Comparison of ENCODE assay signal across 20 cellular contexts in genomic region chr4:73978886-73979285, GRCh38. TPM values are rescaled to one million over a fixed set of nuclear protein-coding genes. Genes with fewer than 3 reads are reported as not detected.
DNase-seq lines count a peak whose midpoint lies in the region; ATAC-seq, FAIRE-seq and TF ChIP-seq lines count a peak whose summit lies in the region.
"Had no signal": no experiment of that assay in that cellular context is flagged by ENCODE, and none has a peak within 500 bp of the region (broad histone marks: within the 10 kb centered on the region; RNA-seq: fewer than 3 reads in every experiment).

No MANE protein-coding gene starts in this region.

- no peaks in the 10 kb centered on the region for H3K9me1 ChIP-seq in K562 (ENCODE audit: control insufficient read depth, insufficient read depth, low read length)

- TF ChIP-seq RAD21 in K562 (CRISPR knock-in tag; conservative IDR thresholded peaks at IDR 0.05 in 1 of 2, IDR thresholded peaks at IDR 0.05 in 1 of 2): no peak

- H3K4me3 ChIP-seq in ACC112 (ENCODE audit: low read depth, low read length): no peak overlapping the region
- H3K4me3 ChIP-seq in K562: no peak overlapping the region
- no peak overlapping the region for H3K4me3 ChIP-seq in hepatocyte
- no peak overlapping the region for H3K4me3 ChIP-seq in esophagus squamous epithelium
- H3K4me3 ChIP-seq: adrenal gland, HAP-1, upper lobe of right lung had no signal

- DNase-seq in HS-5 (ENCODE audit: low read depth) (peak; percentile 44), K562 (ENCODE audit: extremely low read depth in 1 of 4, low spot score in 3 of 4) (peak in 1 of 4 experiments; percentile 20), hepatocyte (ENCODE audit: low spot score) (peak; percentile 26), SHP77 (lab: John Stamatoyannopoulos, UW) (no peak), esophagus squamous epithelium (lab: John Stamatoyannopoulos, UW) (no peak), GM13977 (ENCODE audit: low spot score) (no peak), omental fat pad (ENCODE audit: low spot score) (no peak)
- DNase-seq: ACHN, activated B cell treated with CpG ODN at 0.5 μM for 24 hours, activated T-cell treated with anti-CD3 and anti-CD28 coated beads for 4 hours, adrenal gland, DMS153, midbrain, NCI-H1105 treated with DMSO at 0.1 percent for 48 hours, NCI-H510A, posterior cingulate gyrus, upper lobe of right lung had no signal

- no peaks in the 10 kb centered on the region for H3K9me2 ChIP-seq in hepatocyte (replicated peaks; ENCODE audit: insufficient read depth)

- H3K27ac ChIP-seq in ACC112 (ENCODE audit: low read depth, low read length) (peak overlapping the region; percentile 84), K562 (ENCODE audit: extremely low read depth, low read depth, low read length) (peak overlapping the region; percentile 38; the same call in 2 of the 3 replicates), hepatocyte (peak overlapping the region; percentile 2), esophagus squamous epithelium (no peak overlapping the region)
- H3K27ac ChIP-seq: adrenal gland, upper lobe of right lung had no signal

- H4K20me1 ChIP-seq in K562 (replicated peaks; ENCODE audit: control insufficient read depth, insufficient read depth, low read length) (no peaks in the 10 kb centered on the region), hepatocyte (ENCODE audit: insufficient read depth, poor library complexity, severe bottlenecking) (no peaks in the 10 kb centered on the region)

- no peak for TF ChIP-seq EP300 in K562 (IDR thresholded peaks at IDR 0.05; ENCODE audit: low read length)

- H3K9me3 ChIP-seq in K562 (replicated peaks; ENCODE audit: control insufficient read depth, insufficient read depth, low read depth, low read length) (no peaks in the 10 kb centered on the region; the same call in none of the 2 replicates), hepatocyte (ENCODE audit: low read depth) (no peaks in the 10 kb centered on the region), esophagus squamous epithelium (no peaks in the 10 kb centered on the region)
- H3K9me3 ChIP-seq: adrenal gland, HAP-1 had no signal

- peak overlapping the region; percentile 64 for H2AFZ ChIP-seq in ACC112 (ENCODE audit: low read length, unreplicated experiment)
- peak overlapping the region; percentile 51; the same call in 1 of the 2 replicates for H2AFZ ChIP-seq in K562 (ENCODE audit: low read depth, low read length)
- no peak overlapping the region for H2AFZ ChIP-seq in hepatocyte

- H3K36me3 ChIP-seq in ACC112 (ENCODE audit: insufficient read depth, low read length): no peaks in the 10 kb centered on the region
- no peaks in the 10 kb centered on the region for H3K36me3 ChIP-seq in K562 (ENCODE audit: control insufficient read depth, insufficient read depth, low read length)
- H3K36me3 ChIP-seq in hepatocyte (replicated peaks; ENCODE audit: insufficient read depth, low read depth): no peaks in the 10 kb centered on the region
- no peaks in the 10 kb centered on the region for H3K36me3 ChIP-seq in esophagus squamous epithelium
- H3K36me3 ChIP-seq: adrenal gland, HAP-1, upper lobe of right lung had no signal

- no peak for FAIRE-seq in K562 (lab: Jason Lieb, UNC)
- FAIRE-seq: HTR-8/SVneo had no signal

- H3K4me1 ChIP-seq in ACC112 (ENCODE audit: control insufficient read depth, insufficient read depth, low read length, unreplicated experiment): peaks cover 30% of the 10 kb centered on the region
- peaks cover 5 to 8% of the 10 kb centered on the region in 2 experiments; a peak in 3 of 5 replicates for H3K4me1 ChIP-seq in K562 (replicated peaks in 1 of 2; ENCODE audit: control insufficient read depth in 2 of 2, insufficient read depth in 2 of 2, low read length in 2 of 2)
- no peaks in the 10 kb centered on the region for H3K4me1 ChIP-seq in hepatocyte (ENCODE audit: insufficient read depth)
- H3K4me1 ChIP-seq in esophagus squamous epithelium: peaks cover 0 to 5% (median 0%) of the 10 kb centered on the region in 3 donors
- H3K4me1 ChIP-seq: adrenal gland, HAP-1, upper lobe of right lung had no signal

- CTCF ChIA-PET in K562 (lab: Yijun Ruan, JAX; ENCODE audit: low intra/inter-chr PET ratio): no interaction called here

- H3K4me2 ChIP-seq in K562 (ENCODE audit: insufficient read depth, low read length) (0 out of 2 replicates have a peak overlapping the region, but pooled peaks have one; percentile 13), hepatocyte (peak overlapping the region; percentile 2)

- intact Hi-C loops in K562 (cut with micrococcal nuclease): no loop called here
- intact Hi-C loops in esophagus squamous epithelium (cut with DNase I): no loop called here

- no peaks in the 10 kb centered on the region for H3K27me3 ChIP-seq in ACC112 (ENCODE audit: insufficient read depth, low read length)
- no peaks in the 10 kb centered on the region for H3K27me3 ChIP-seq in K562 (ENCODE audit: control insufficient read depth in 2 of 2, insufficient read depth in 2 of 2, low read length in 2 of 2)
- H3K27me3 ChIP-seq in hepatocyte: no peaks in the 10 kb centered on the region
- peaks cover 0 to 18% (median 0%) of the 10 kb centered on the region in 4 donors for H3K27me3 ChIP-seq in esophagus squamous epithelium
- H3K27me3 ChIP-seq: adrenal gland, upper lobe of right lung had no signal

- H3K79me2 ChIP-seq in ACC112 (ENCODE audit: control insufficient read depth, insufficient read depth, low read length, unreplicated experiment): no peaks in the 10 kb centered on the region
- H3K79me2 ChIP-seq in K562 (ENCODE audit: control insufficient read depth, insufficient read depth, low read length): no peaks in the 10 kb centered on the region
- no peaks in the 10 kb centered on the region for H3K79me2 ChIP-seq in hepatocyte

- no peak overlapping the region for H3K9ac ChIP-seq in K562 (ENCODE audit: insufficient read depth in 1 of 2, low read depth in 2 of 2, low read length in 2 of 2)

- BruUV-seq in K562 (replicated peaks; lab: Mats Ljungman, UMichigan): no TSS peak

- TF ChIP-seq CTCF in K562 (IDR thresholded peaks at IDR 0.05 in 2 of 3, conservative IDR thresholded peaks at IDR 0.05 in 1 of 3; ENCODE audit: insufficient read depth in 2 of 3, low read depth in 1 of 3, low read length in 3 of 3) (no peak), hepatocyte (IDR thresholded peaks at IDR 0.05; ENCODE audit: poor library complexity) (no peak), esophagus squamous epithelium (IDR thresholded peaks at IDR 0.05) (no peak), GM13977 (IDR thresholded peaks at IDR 0.05; ENCODE audit: extremely low read depth, insufficient read depth, missing control alignments) (no peak), omental fat pad (IDR thresholded peaks at IDR 0.05) (no peak)

- ATAC-seq in K562 (peak; percentile 44; the same call in 1 of the 3 replicates), omental fat pad (ENCODE audit: low FRiP score) (no peak)
- ATAC-seq: upper lobe of right lung had no signal

- in situ Hi-C loops in K562 (cut with MboI): no loop called here
- in situ Hi-C loops in GM13977 (cut with MboI; ENCODE audit: low pct_unique_long_range_greater_than_20kb, low sequenced_read_pairs, unreplicated experiment): no loop called here

- no peak for TF ChIP-seq POLR2A in K562 (conservative IDR thresholded peaks at IDR 0.05)
- no peak for TF ChIP-seq POLR2A in esophagus squamous epithelium (IDR thresholded peaks at IDR 0.05)

- POLR2A ChIA-PET in K562 (lab: Yijun Ruan, JAX): interaction anchor here (1.1 kb wide), 1 partner anchor 77 kb away, joined by 3 read pairs; no protein-coding TSS in a partner anchor

RNA-seq across cellular contexts. Expression of gene PF4, which starts 2.9 kb away (rescaled TPM):
- total RNA-seq in K562 (2011; cell fraction: chromatin; rRNA removed; ENCODE audit: low replicate concordance): not detected in 2 replicates
- total RNA-seq in K562 (2011; cell fraction: nucleolus; rRNA removed): not detected in 2 replicates
- not detected in 2 replicates for total RNA-seq in K562 (2011; cell fraction: nucleoplasm; rRNA removed)
- total RNA-seq in K562 (2014; rRNA removed) (not detected in 2 replicates), K562 (2014; rRNA removed; fragmentation: Illumina TruSeq; extraction: Trizol) (not detected in 2 replicates), K562 (2015; rRNA removed; fragmentation: Illumina TruSeq; extraction: Trizol) (not detected in 2 replicates), K562 (2021) (not detected in 2 replicates), hepatocyte (4.3 TPM in 1 of 2 replicates, not detected in the other), esophagus squamous epithelium (not detected), omental fat pad (not detected)
- polyA plus RNA-seq in K562 (2011; rRNA removed) (not detected in 2 replicates), K562 (2014; fragmentation: Illumina TruSeq; extraction: Trizol) (not detected in 2 replicates), K562 (2014; fragmentation: Nextera tagmentation; extraction: Ambion mirVana) (under 1 TPM in 1 of 2 experiments, not detected in 1; 0.11 TPM), K562 (2014; rRNA removed) (not detected in 2 replicates), hepatocyte (3.0 and 3.3 TPM in 2 replicates)
- polyA plus RNA-seq in K562 (2011; cell fraction: cytosol; rRNA removed): not detected in 2 replicates
- not detected in 2 replicates for polyA plus RNA-seq in K562 (2011; cell fraction: nucleus; rRNA removed)
- not detected in 2 replicates for polyA plus RNA-seq in K562 (2012)
- not detected in 2 replicates for polyA minus RNA-seq in K562 (2011; rRNA and poly(A)+ RNA removed)
- not detected in 2 replicates for polyA minus RNA-seq in K562 (2011; cell fraction: cytosol; rRNA and poly(A)+ RNA removed)
- not detected in 2 replicates for polyA minus RNA-seq in K562 (2011; cell fraction: nucleus; rRNA and poly(A)+ RNA removed)
- total RNA-seq: activated B cell treated with CpG ODN at 0.5 μM for 24 hours had no signal

RNA-seq across cellular contexts. Expression of gene PPBP, which starts 9.1 kb away (rescaled TPM):
- not detected in 2 replicates for total RNA-seq in K562 (2011; cell fraction: chromatin; rRNA removed; ENCODE audit: low replicate concordance)
- total RNA-seq in K562 (2011; cell fraction: nucleolus; rRNA removed): not detected in 2 replicates
- 0.66 TPM in 1 of 2 replicates, not detected in the other for total RNA-seq in K562 (2011; cell fraction: nucleoplasm; rRNA removed)
- total RNA-seq in K562 (2014; rRNA removed): 0.37 TPM in 1 of 2 replicates, not detected in the other
- total RNA-seq in K562 (2014; rRNA removed; fragmentation: Illumina TruSeq; extraction: Trizol): 0.29 TPM in 1 of 2 replicates, not detected in the other
- 0.22 TPM in 1 of 2 replicates, not detected in the other for total RNA-seq in K562 (2015; rRNA removed; fragmentation: Illumina TruSeq; extraction: Trizol)
- not detected in 2 replicates for total RNA-seq in K562 (2021)
- 0.15 and 0.38 TPM in 2 replicates for polyA plus RNA-seq in K562 (2011; rRNA removed)
- 0.12 and 0.57 TPM in 2 replicates for polyA plus RNA-seq in K562 (2011; cell fraction: cytosol; rRNA removed)
- not detected in 2 replicates for polyA plus RNA-seq in K562 (2011; cell fraction: nucleus; rRNA removed)
- 0.35 and 0.50 TPM in 2 replicates for polyA plus RNA-seq in K562 (2012)
- polyA plus RNA-seq in K562 (2014; fragmentation: Illumina TruSeq; extraction: Trizol): 0.28 TPM in 1 of 2 replicates, not detected in the other
- under 1 TPM; 0.17 to 0.55 TPM for polyA plus RNA-seq in K562 (2014; fragmentation: Nextera tagmentation; extraction: Ambion mirVana)
- not detected in 2 replicates for polyA plus RNA-seq in K562 (2014; rRNA removed)
- not detected in 2 replicates for polyA minus RNA-seq in K562 (2011; rRNA and poly(A)+ RNA removed)
- not detected in 2 replicates for polyA minus RNA-seq in K562 (2011; cell fraction: cytosol; rRNA and poly(A)+ RNA removed)
- polyA minus RNA-seq in K562 (2011; cell fraction: nucleus; rRNA and poly(A)+ RNA removed): not detected in 2 replicates
- total RNA-seq in hepatocyte: 0.28 and 1.2 TPM in 2 replicates
- polyA plus RNA-seq in hepatocyte: not detected in 2 replicates
- total RNA-seq in esophagus squamous epithelium: under 1 TPM in 1 of 4 donors, not detected in 3; 0.92 TPM
- 1 to 10 TPM in 2 of 4 donors, not detected in 2; 1.9 to 3.4 TPM for total RNA-seq in omental fat pad

RNA-seq across cellular contexts. Expression of gene CXCL5, which starts 19.6 kb away (rescaled TPM):
- total RNA-seq in K562 (2011; cell fraction: chromatin; rRNA removed; ENCODE audit: low replicate concordance): not detected in 2 replicates
- total RNA-seq in K562 (2011; cell fraction: nucleolus; rRNA removed): not detected in 2 replicates
- total RNA-seq in K562 (2011; cell fraction: nucleoplasm; rRNA removed): not detected in 2 replicates
- total RNA-seq in K562 (2014; rRNA removed): not detected in 2 replicates
- not detected in 2 replicates for total RNA-seq in K562 (2014; rRNA removed; fragmentation: Illumina TruSeq; extraction: Trizol)
- total RNA-seq in K562 (2015; rRNA removed; fragmentation: Illumina TruSeq; extraction: Trizol): not detected in 2 replicates
- not detected in 2 replicates for total RNA-seq in K562 (2021)
- polyA plus RNA-seq in K562 (2011; rRNA removed): not detected in 2 replicates
- polyA plus RNA-seq in K562 (2011; cell fraction: cytosol; rRNA removed): not detected in 2 replicates
- polyA plus RNA-seq in K562 (2011; cell fraction: nucleus; rRNA removed): not detected in 2 replicates
- not detected in 2 replicates for polyA plus RNA-seq in K562 (2012)
- not detected in 2 replicates for polyA plus RNA-seq in K562 (2014; fragmentation: Illumina TruSeq; extraction: Trizol)
- polyA plus RNA-seq in K562 (2014; fragmentation: Nextera tagmentation; extraction: Ambion mirVana): not detected
- not detected in 2 replicates for polyA plus RNA-seq in K562 (2014; rRNA removed)
- not detected in 2 replicates for polyA minus RNA-seq in K562 (2011; rRNA and poly(A)+ RNA removed)
- not detected in 2 replicates for polyA minus RNA-seq in K562 (2011; cell fraction: cytosol; rRNA and poly(A)+ RNA removed)
- polyA minus RNA-seq in K562 (2011; cell fraction: nucleus; rRNA and poly(A)+ RNA removed): not detected in 2 replicates
- 27.7 and 31.9 TPM in 2 replicates for total RNA-seq in hepatocyte
- 22.4 and 31.3 TPM in 2 replicates for polyA plus RNA-seq in hepatocyte
- total RNA-seq in esophagus squamous epithelium: under 1 TPM in 2 of 4 donors, not detected in 2; 0.23 to 0.70 TPM
- total RNA-seq in omental fat pad: 1 to 10 TPM in 1 of 4 donors, under 1 TPM in 1, not detected in 2; 0.56 to 1.8 TPM
- total RNA-seq: activated B cell treated with CpG ODN at 0.5 μM for 24 hours had no signal

RNA-seq across cellular contexts. Expression of gene CXCL3, which starts 59.6 kb away (rescaled TPM):
- total RNA-seq in K562 (2011; cell fraction: chromatin; rRNA removed; ENCODE audit: low replicate concordance): 17.0 and 20.6 TPM in 2 replicates
- 12.6 and 16.5 TPM in 2 replicates for total RNA-seq in K562 (2011; cell fraction: nucleolus; rRNA removed)
- total RNA-seq in K562 (2011; cell fraction: nucleoplasm; rRNA removed): 16.2 and 24.5 TPM in 2 replicates
- 8.1 and 8.4 TPM in 2 replicates for total RNA-seq in K562 (2014; rRNA removed)
- total RNA-seq in K562 (2014; rRNA removed; fragmentation: Illumina TruSeq; extraction: Trizol): 6.1 and 8.0 TPM in 2 replicates
- 2.7 and 3.1 TPM in 2 replicates for total RNA-seq in K562 (2015; rRNA removed; fragmentation: Illumina TruSeq; extraction: Trizol)
- 8.6 and 9.1 TPM in 2 replicates for total RNA-seq in K562 (2021)
- polyA plus RNA-seq in K562 (2011; rRNA removed): 3.7 and 8.9 TPM in 2 replicates
- 2.1 and 6.4 TPM in 2 replicates for polyA plus RNA-seq in K562 (2011; cell fraction: cytosol; rRNA removed)
- polyA plus RNA-seq in K562 (2011; cell fraction: nucleus; rRNA removed): 6.6 and 21.0 TPM in 2 replicates
- 14.9 and 17.5 TPM in 2 replicates for polyA plus RNA-seq in K562 (2012)
- 6.1 and 6.3 TPM in 2 replicates for polyA plus RNA-seq in K562 (2014; fragmentation: Illumina TruSeq; extraction: Trizol)
- 1 to 10 TPM; 2.3 to 5.0 TPM for polyA plus RNA-seq in K562 (2014; fragmentation: Nextera tagmentation; extraction: Ambion mirVana)
- 8.9 and 12.1 TPM in 2 replicates for polyA plus RNA-seq in K562 (2014; rRNA removed)
- polyA minus RNA-seq in K562 (2011; rRNA and poly(A)+ RNA removed): 1.8 and 5.2 TPM in 2 replicates
- 2.7 and 6.7 TPM in 2 replicates for polyA minus RNA-seq in K562 (2011; cell fraction: cytosol; rRNA and poly(A)+ RNA removed)
- 8.3 and 11.2 TPM in 2 replicates for polyA minus RNA-seq in K562 (2011; cell fraction: nucleus; rRNA and poly(A)+ RNA removed)
- 12.9 and 16.1 TPM in 2 replicates for total RNA-seq in hepatocyte
- 77.1 and 92.1 TPM in 2 replicates for polyA plus RNA-seq in hepatocyte
- 1 to 10 TPM in 1 of 4 donors, not detected in 3; 3.2 TPM for total RNA-seq in esophagus squamous epithelium
- total RNA-seq in omental fat pad: 10 to 100 TPM in 2 of 4 donors, 1 to 10 TPM in 2; 1.1 to 26.9 (median 6.7) TPM
- total RNA-seq: activated B cell treated with CpG ODN at 0.5 μM for 24 hours had no signal

Comparison
In these comparisons a context has a peak if more than half of its experiments do, and no peak if none do; other contexts are left out.
1. H3K27ac ChIP-seq: peak in ACC112 (single experiment), K562 (single experiment) and hepatocyte (single experiment); none in esophagus squamous epithelium (0 of 4).
2. DNase-seq: peak in HS-5 (single experiment) and hepatocyte (single experiment); none in SHP77 (0 of 2), esophagus squamous epithelium (single experiment), GM13977 (single experiment) and omental fat pad (single experiment).
3. RNA of gene CXCL5, which starts 19.6 kb away (total RNA-seq): 27.7 to 31.9 TPM in hepatocyte; 0.56 to 1.8 TPM in omental fat pad, 0.23 to 0.70 TPM in esophagus squamous epithelium and not detected in K562; every median in the first group is over 10 times any median in the second.